ENCODE assay signal across 1 cellular context in the genomic region with DNA sequence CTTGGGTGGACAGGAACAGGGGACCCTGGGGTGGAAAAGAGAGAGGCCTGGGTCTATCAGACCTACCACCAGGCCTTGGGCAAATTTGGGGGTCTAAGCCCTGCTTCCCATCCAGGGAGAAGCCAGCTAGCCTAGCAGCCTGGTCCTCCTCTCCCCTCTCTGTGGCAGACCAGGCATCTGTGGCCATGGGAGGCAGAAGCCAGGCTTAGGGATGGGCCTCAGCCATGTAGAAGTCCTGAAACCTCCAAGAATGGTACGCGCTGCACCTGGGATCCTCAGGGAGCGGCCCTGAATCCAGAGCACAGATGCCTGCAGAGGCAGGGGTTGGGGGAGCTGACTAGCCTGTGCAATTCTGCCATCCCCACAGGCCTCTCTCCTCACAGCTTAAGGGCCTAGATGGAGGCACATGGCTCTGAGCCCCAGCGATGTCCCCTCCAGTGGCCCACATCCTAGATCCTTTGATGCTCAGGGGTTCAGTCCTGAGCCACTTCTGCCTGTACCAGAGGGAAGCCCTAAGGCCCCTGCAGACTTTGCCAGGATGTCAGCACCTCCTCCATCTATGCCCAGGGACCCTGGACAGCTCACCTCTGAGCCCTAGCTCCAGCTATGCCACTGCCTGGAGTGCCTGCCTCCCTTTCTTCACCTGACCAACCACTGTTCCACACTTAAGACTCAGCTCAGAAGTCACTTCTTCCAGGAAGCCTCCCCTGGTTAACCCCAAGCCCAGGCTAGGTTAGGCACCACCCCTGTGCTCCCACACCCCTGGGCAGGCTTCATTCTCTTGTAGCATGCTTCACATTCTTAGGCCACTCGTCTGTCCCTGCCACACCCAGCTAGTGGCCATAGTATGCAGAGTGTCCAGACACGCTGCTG.
A peak's percentile ranks its signal among the peaks of the same experiment; 100 is the strongest.
TF ChIP-seq lines count a peak whose summit lies in the region.

No MANE protein-coding gene starts in this region.

TF ChIP-seq in Ishikawa, 13 proteins besides CTCF, POLR2A, EP300 and RAD21 (continued from another document):
- TF ChIP-seq, protein P1, sequence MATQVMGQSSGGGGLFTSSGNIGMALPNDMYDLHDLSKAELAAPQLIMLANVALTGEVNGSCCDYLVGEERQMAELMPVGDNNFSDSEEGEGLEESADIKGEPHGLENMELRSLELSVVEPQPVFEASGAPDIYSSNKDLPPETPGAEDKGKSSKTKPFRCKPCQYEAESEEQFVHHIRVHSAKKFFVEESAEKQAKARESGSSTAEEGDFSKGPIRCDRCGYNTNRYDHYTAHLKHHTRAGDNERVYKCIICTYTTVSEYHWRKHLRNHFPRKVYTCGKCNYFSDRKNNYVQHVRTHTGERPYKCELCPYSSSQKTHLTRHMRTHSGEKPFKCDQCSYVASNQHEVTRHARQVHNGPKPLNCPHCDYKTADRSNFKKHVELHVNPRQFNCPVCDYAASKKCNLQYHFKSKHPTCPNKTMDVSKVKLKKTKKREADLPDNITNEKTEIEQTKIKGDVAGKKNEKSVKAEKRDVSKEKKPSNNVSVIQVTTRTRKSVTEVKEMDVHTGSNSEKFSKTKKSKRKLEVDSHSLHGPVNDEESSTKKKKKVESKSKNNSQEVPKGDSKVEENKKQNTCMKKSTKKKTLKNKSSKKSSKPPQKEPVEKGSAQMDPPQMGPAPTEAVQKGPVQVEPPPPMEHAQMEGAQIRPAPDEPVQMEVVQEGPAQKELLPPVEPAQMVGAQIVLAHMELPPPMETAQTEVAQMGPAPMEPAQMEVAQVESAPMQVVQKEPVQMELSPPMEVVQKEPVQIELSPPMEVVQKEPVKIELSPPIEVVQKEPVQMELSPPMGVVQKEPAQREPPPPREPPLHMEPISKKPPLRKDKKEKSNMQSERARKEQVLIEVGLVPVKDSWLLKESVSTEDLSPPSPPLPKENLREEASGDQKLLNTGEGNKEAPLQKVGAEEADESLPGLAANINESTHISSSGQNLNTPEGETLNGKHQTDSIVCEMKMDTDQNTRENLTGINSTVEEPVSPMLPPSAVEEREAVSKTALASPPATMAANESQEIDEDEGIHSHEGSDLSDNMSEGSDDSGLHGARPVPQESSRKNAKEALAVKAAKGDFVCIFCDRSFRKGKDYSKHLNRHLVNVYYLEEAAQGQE (IDR thresholded peaks at IDR 0.05; ENCODE audit: low read depth) = peak; percentile 85
- TF ChIP-seq, protein P2, sequence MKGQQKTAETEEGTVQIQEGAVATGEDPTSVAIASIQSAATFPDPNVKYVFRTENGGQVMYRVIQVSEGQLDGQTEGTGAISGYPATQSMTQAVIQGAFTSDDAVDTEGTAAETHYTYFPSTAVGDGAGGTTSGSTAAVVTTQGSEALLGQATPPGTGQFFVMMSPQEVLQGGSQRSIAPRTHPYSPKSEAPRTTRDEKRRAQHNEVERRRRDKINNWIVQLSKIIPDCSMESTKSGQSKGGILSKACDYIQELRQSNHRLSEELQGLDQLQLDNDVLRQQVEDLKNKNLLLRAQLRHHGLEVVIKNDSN (IDR thresholded peaks at IDR 0.05) = no peak
- TF ChIP-seq NFIC (IDR thresholded peaks at IDR 0.05) = no peak
